In genomic region chr17:12522336-12522735, GRCh38 we compare ENCODE assay signal across 13 cellular contexts.
"Had no signal": no experiment of that assay in that cellular context is flagged by ENCODE, and none has a peak within 500 bp of the region (broad histone marks: within the 10 kb centered on the region; RNA-seq: fewer than 3 reads in every experiment).

No MANE protein-coding gene starts in this region.

- DNase-seq: activated CD4-positive, alpha-beta memory T cell treated with anti-CD3 and anti-CD28 coated beads for 36 hours; activated naive CD4-positive, alpha-beta T cell treated with Interleukin-2 at 50 U/mL for 16 hours; activated naive CD8-positive, alpha-beta T cell treated with anti-CD3 and anti-CD28 coated beads, Interleukin-2, amount 50 U/mL, for 24 hours; erythroblast; hypothalamus; stimulated activated CD4-positive, alpha-beta T cell treated with anti-CD3 and anti-CD28 coated beads, Interleukin-2, amount 100 ng/mL, for 24 hours; stimulated activated naive CD4-positive, alpha-beta T cell; substantia nigra; T-helper 9 cell; upper lobe of right lung had no signal

- H3K4me1 Mint-ChIP-seq: activated naive CD8-positive, alpha-beta T cell treated with anti-CD3 and anti-CD28 coated beads, Interleukin-2, amount 50 U/mL, for 24 hours had no signal

- H3K27ac Mint-ChIP-seq: activated CD4-positive, alpha-beta memory T cell treated with anti-CD3 and anti-CD28 coated beads for 36 hours; activated naive CD8-positive, alpha-beta T cell treated with anti-CD3 and anti-CD28 coated beads, Interleukin-2, amount 50 U/mL, for 24 hours had no signal

- H3K27me3 Mint-ChIP-seq: activated CD4-positive, alpha-beta memory T cell treated with anti-CD3 and anti-CD28 coated beads for 36 hours; activated naive CD8-positive, alpha-beta T cell treated with anti-CD3 and anti-CD28 coated beads, Interleukin-2, amount 50 U/mL, for 24 hours had no signal

- H3K4me3 ChIP-seq: lung, upper lobe of right lung had no signal

- ATAC-seq: activated naive CD8-positive, alpha-beta T cell treated with anti-CD3 and anti-CD28 coated beads, Interleukin-2, amount 50 U/mL, for 24 hours had no signal

- H3K9me3 ChIP-seq: ascending aorta, upper lobe of right lung had no signal

- H3K36me3 Mint-ChIP-seq: activated CD4-positive, alpha-beta memory T cell treated with anti-CD3 and anti-CD28 coated beads for 36 hours had no signal

- H3K27ac ChIP-seq: upper lobe of right lung, VCaP had no signal

- H3K4me3 Mint-ChIP-seq: activated CD4-positive, alpha-beta memory T cell treated with anti-CD3 and anti-CD28 coated beads for 36 hours; activated naive CD8-positive, alpha-beta T cell treated with anti-CD3 and anti-CD28 coated beads, Interleukin-2, amount 50 U/mL, for 24 hours had no signal

- H3K4me1 ChIP-seq: upper lobe of right lung had no signal

- H3K36me3 ChIP-seq: ascending aorta, upper lobe of right lung had no signal

- H3K27me3 ChIP-seq: ascending aorta, upper lobe of right lung had no signal
